19 cellular contexts compared by ENCODE assay signal in genomic region chr21:38905328-38905727, GRCh38.
A peak's percentile ranks its signal among the peaks of the same experiment; 100 is the strongest.
DNase-seq lines count a peak whose midpoint lies in the region; ATAC-seq, FAIRE-seq and TF ChIP-seq lines count a peak whose summit lies in the region.
"Had no signal": no experiment of that assay in that cellular context is flagged by ENCODE, and none has a peak within 500 bp of the region (broad histone marks: within the 10 kb centered on the region; RNA-seq: fewer than 3 reads in every experiment).

No MANE protein-coding gene starts in this region.

- H3K4me3 Mint-ChIP-seq in MCF 10A (ENCODE audit: unreplicated experiment) = no peak overlapping the region
- H3K4me3 Mint-ChIP-seq: CD8-positive, alpha-beta memory T cell had no signal

- H2AFZ ChIP-seq in mammary epithelial cell (ENCODE audit: low read depth, low read length) (no peak overlapping the region), K562 (ENCODE audit: low read depth, low read length) (no peak overlapping the region)
- H2AFZ ChIP-seq: PC-9 had no signal

- TF ChIP-seq EP300 in K562 (IDR thresholded peaks at IDR 0.05; ENCODE audit: low read length) = no peak

- H3K27me3 ChIP-seq in mammary epithelial cell (ENCODE audit: insufficient read depth, low read length) (no peaks in the 10 kb centered on the region), K562 (ENCODE audit: control insufficient read depth in 2 of 2, insufficient read depth in 2 of 2, low read length in 2 of 2) (peaks cover 18 to 36% of the 10 kb centered on the region in 2 experiments), psoas muscle (ENCODE audit: insufficient read depth in 3 of 3, low read length in 2 of 3) (no peaks in the 10 kb centered on the region), vagina (no peaks in the 10 kb centered on the region)
- H3K27me3 ChIP-seq: BLaER1 had no signal

- H3K27ac ChIP-seq in mammary epithelial cell (ENCODE audit: insufficient read depth, low read depth, low read length) (no peak overlapping the region), K562 (ENCODE audit: extremely low read depth, low read depth, low read length) (no peak overlapping the region), psoas muscle (peak overlapping the region; percentile 96), vagina (peak overlapping the region; percentile 92)
- H3K27ac ChIP-seq: BLaER1, KMS-11, PC-9 had no signal

- dilution Hi-C loops in mammary epithelial cell (cut with HindIII; ENCODE audit: low sequenced_read_pairs) = no loop called here

- TF ChIP-seq CTCF in MCF 10A (IDR thresholded peaks at IDR 0.05; ENCODE audit: unreplicated experiment) = no peak
- TF ChIP-seq CTCF in mammary epithelial cell (conservative IDR thresholded peaks at IDR 0.05 in 1 of 2, IDR thresholded peaks at IDR 0.05 in 1 of 2; ENCODE audit: extremely low read depth in 1 of 2, insufficient read depth in 1 of 2, low read depth in 1 of 2, low read length in 2 of 2) = no peak
- no peak for TF ChIP-seq CTCF in K562 (IDR thresholded peaks at IDR 0.05 in 2 of 3, conservative IDR thresholded peaks at IDR 0.05 in 1 of 3; ENCODE audit: insufficient read depth in 2 of 3, low read depth in 1 of 3, low read length in 3 of 3)
- TF ChIP-seq CTCF in psoas muscle (IDR thresholded peaks at IDR 0.05) = no peak
- no peak for TF ChIP-seq CTCF in vagina (IDR thresholded peaks at IDR 0.05)
- no peak for TF ChIP-seq CTCF in GM10266 (IDR thresholded peaks at IDR 0.05; ENCODE audit: control insufficient read depth, insufficient read depth, low read depth, missing control alignments)

- 100% methylated on average over 2 of the region's 4 CpGs for WGBS in mammary epithelial cell (ENCODE audit: low coverage, missing lambda C conversion rate)
- WGBS in K562 (ENCODE audit: insufficient coverage, low coverage, missing lambda C conversion rate) = 4% methylated on average over 4 of the region's 4 CpGs
- 81 to 93% (median 85%) methylated on average over 4 of the region's 4 CpGs for WGBS in psoas muscle, 3 donors

- peaks cover 54% of the 10 kb centered on the region for H3K4me1 Mint-ChIP-seq in MCF 10A (ENCODE audit: insufficient read depth, unreplicated experiment)
- H3K4me1 Mint-ChIP-seq: CD8-positive, alpha-beta memory T cell had no signal

- DNase-seq in MCF 10A (ENCODE audit: unreplicated experiment) (no peak), mammary epithelial cell (no peak), K562 (ENCODE audit: extremely low read depth in 1 of 4, low spot score in 3 of 4) (peak in 1 of 4 experiments; percentile 22), psoas muscle (no peak), vagina (ENCODE audit: extremely low spot score in 2 of 2) (no peak), GM10266 (ENCODE audit: extremely low spot score) (no peak)
- DNase-seq in activated CD4-positive, alpha-beta T cell treated with anti-CD3 and anti-CD28 coated beads for 48 hours = no peak
- no peak for DNase-seq in effector CD4-positive, alpha-beta T cell
- DNase-seq: 8988T; CD8-positive, alpha-beta memory T cell; EL; MM.1S; NCI-H1105; NCI-H1694 treated with DMSO at 0.1 percent for 48 hours; NCI-H69; PC-9; Right ventricle myocardium superior had no signal

- no peak for TF ChIP-seq RAD21 in K562 (CRISPR knock-in tag; conservative IDR thresholded peaks at IDR 0.05 in 1 of 2, IDR thresholded peaks at IDR 0.05 in 1 of 2)

- H3K9me3 ChIP-seq in mammary epithelial cell (replicated peaks; ENCODE audit: insufficient read depth, low read length) (no peaks in the 10 kb centered on the region), K562 (replicated peaks; ENCODE audit: control insufficient read depth, insufficient read depth, low read depth, low read length) (no peaks in the 10 kb centered on the region), psoas muscle (no peaks in the 10 kb centered on the region), vagina (no peaks in the 10 kb centered on the region)

- H3K27me3 Mint-ChIP-seq in MCF 10A (ENCODE audit: insufficient read depth, unreplicated experiment) = no peaks in the 10 kb centered on the region

- H3K4me3 ChIP-seq in mammary epithelial cell (replicated peaks in 1 of 3; ENCODE audit: insufficient read depth in 1 of 3, low read depth in 2 of 3, low read length in 3 of 3) (no peak overlapping the region), K562 (no peak overlapping the region), psoas muscle (no peak overlapping the region), vagina (no peak overlapping the region)
- H3K4me3 ChIP-seq: BLaER1, PC-9 had no signal

- TF ChIP-seq POLR2A in K562 (conservative IDR thresholded peaks at IDR 0.05) (no peak), vagina (IDR thresholded peaks at IDR 0.05) (no peak)

- H3K9ac ChIP-seq in mammary epithelial cell (ENCODE audit: insufficient read depth, low read length) = no peak overlapping the region
- H3K9ac ChIP-seq in K562 (ENCODE audit: insufficient read depth in 1 of 2, low read depth in 2 of 2, low read length in 2 of 2) = no peak overlapping the region
- H3K9ac ChIP-seq: BLaER1, KMS-11 had no signal

- BruUV-seq in MCF 10A (replicated peaks; lab: Mats Ljungman, UMichigan) (no TSS peak), mammary epithelial cell (replicated peaks; lab: Mats Ljungman, UMichigan) (no TSS peak), K562 (replicated peaks; lab: Mats Ljungman, UMichigan) (no TSS peak)

- H3K36me3 ChIP-seq in mammary epithelial cell (ENCODE audit: insufficient read depth, low read length) (no peaks in the 10 kb centered on the region), K562 (ENCODE audit: control insufficient read depth, insufficient read depth, low read length) (no peaks in the 10 kb centered on the region), psoas muscle (ENCODE audit: insufficient read depth in 1 of 2, low read depth in 1 of 2) (no peaks in the 10 kb centered on the region), vagina (no peaks in the 10 kb centered on the region)
- H3K36me3 ChIP-seq: BLaER1 had no signal

- no peaks in the 10 kb centered on the region for H3K36me3 Mint-ChIP-seq in MCF 10A (ENCODE audit: insufficient read depth, unreplicated experiment)

- H3K4me1 ChIP-seq in mammary epithelial cell (ENCODE audit: insufficient read depth, low read length) (peaks cover 48% of the 10 kb centered on the region), K562 (replicated peaks in 1 of 2; ENCODE audit: control insufficient read depth in 2 of 2, insufficient read depth in 2 of 2, low read length in 2 of 2) (peaks cover 5 to 7% of the 10 kb centered on the region in 2 experiments; a peak in 4 of 5 replicates), psoas muscle (peaks cover 47% of the 10 kb centered on the region), vagina (peaks cover 47% of the 10 kb centered on the region)

- peak overlapping the region; percentile 99 for H3K27ac Mint-ChIP-seq in MCF 10A (ENCODE audit: low read depth, unreplicated experiment)
- H3K27ac Mint-ChIP-seq: CD8-positive, alpha-beta memory T cell had no signal

- in situ Hi-C loops in mammary epithelial cell (cut with MboI; ENCODE audit: low sequenced_read_pairs in 2 of 2) = loop anchor here (10.0 kb wide), 2 partner anchors 81 to 171 kb away; no protein-coding TSS in a partner anchor
- in situ Hi-C loops in K562 (cut with MboI) = no loop called here

- CTCF ChIA-PET in MCF 10A (lab: Yijun Ruan, JAX) = interaction anchor here (0.7 to 1.5 kb wide), 5 partner anchors 85 to 232 kb away, joined by 3 to 6 read pairs (median 3); no protein-coding TSS in a partner anchor
- CTCF ChIA-PET in mammary epithelial cell (lab: Charles Lee; ENCODE audit: low non-redundant PET) = no interaction called here
- CTCF ChIA-PET in K562 (lab: Yijun Ruan, JAX; ENCODE audit: low intra/inter-chr PET ratio) = interaction anchor here (0.6 kb wide), 1 partner anchor 149 kb away, joined by 3 read pairs; no protein-coding TSS in a partner anchor

- FAIRE-seq in K562 (lab: Jason Lieb, UNC) = no peak

- H3K9me1 ChIP-seq in K562 (ENCODE audit: control insufficient read depth, insufficient read depth, low read length) = no peaks in the 10 kb centered on the region

- POLR2A ChIA-PET in MCF 10A (lab: Yijun Ruan, JAX) = interaction anchor here (0.8 to 12.7 kb wide), 15 partner anchors 8 to 233 kb away, joined by 3 to 188 read pairs (median 15); partner anchors contain the start of gene ETS2
- POLR2A ChIA-PET in K562 (lab: Yijun Ruan, JAX) = interaction anchor here (0.7 to 1.1 kb wide), 2 partner anchors 278 to 1256 kb away, joined by 3 read pairs; partner anchors contain the start of gene PSMG1

- H3K9me3 Mint-ChIP-seq in MCF 10A (ENCODE audit: unreplicated experiment) = peaks cover 7% of the 10 kb centered on the region

- no peaks in the 10 kb centered on the region for H4K20me1 ChIP-seq in mammary epithelial cell (ENCODE audit: insufficient read depth, low read length)
- H4K20me1 ChIP-seq in K562 (replicated peaks; ENCODE audit: control insufficient read depth, insufficient read depth, low read length) = no peaks in the 10 kb centered on the region
- H4K20me1 ChIP-seq: BLaER1 had no signal

- ATAC-seq in K562 (0 out of 3 replicates have a peak, but pooled peaks have one; percentile 14), psoas muscle (no peak)

- H3K4me2 ChIP-seq in mammary epithelial cell (ENCODE audit: insufficient read depth, low read depth, low read length) (no peak overlapping the region), K562 (ENCODE audit: insufficient read depth, low read length) (no peak overlapping the region)
- H3K4me2 ChIP-seq: BLaER1, KMS-11, PC-9 had no signal

- no peaks in the 10 kb centered on the region for H3K79me2 ChIP-seq in mammary epithelial cell (ENCODE audit: insufficient read depth, low read length)
- H3K79me2 ChIP-seq in K562 (ENCODE audit: control insufficient read depth, insufficient read depth, low read length) = no peaks in the 10 kb centered on the region

- intact Hi-C loops in MCF 10A (cut with micrococcal nuclease) (no loop called here), mammary epithelial cell (cut with micrococcal nuclease) (no loop called here), K562 (cut with micrococcal nuclease) (no loop called here), psoas muscle (cut with DNase I) (loop anchor here in 1 of 2 donors (2.0 to 5.0 kb wide), 2 partner anchors 53 to 182 kb away; no protein-coding TSS in a partner anchor), vagina (cut with DNase I) (no loop called here)

TF ChIP-seq in K562, 482 proteins besides CTCF, POLR2A, EP300 and RAD21 (continues in another document):
- TF ChIP-seq ZNF77 (CRISPR knock-in tag; IDR thresholded peaks at IDR 0.05) = no peak
- no peak for TF ChIP-seq MBD1 (CRISPR knock-in tag; IDR thresholded peaks at IDR 0.05)
- no peak for TF ChIP-seq XRCC5 (IDR thresholded peaks at IDR 0.05; ENCODE audit: low read depth, low read length)

Comparison
In these comparisons a context has a peak if more than half of its experiments do, and no peak if none do; other contexts are left out.
1. H3K27ac ChIP-seq: peak in psoas muscle (single experiment) and vagina (single experiment); none in mammary epithelial cell (single experiment) and K562 (single experiment).